14 cellular contexts compared by ENCODE assay signal in the genomic region with DNA sequence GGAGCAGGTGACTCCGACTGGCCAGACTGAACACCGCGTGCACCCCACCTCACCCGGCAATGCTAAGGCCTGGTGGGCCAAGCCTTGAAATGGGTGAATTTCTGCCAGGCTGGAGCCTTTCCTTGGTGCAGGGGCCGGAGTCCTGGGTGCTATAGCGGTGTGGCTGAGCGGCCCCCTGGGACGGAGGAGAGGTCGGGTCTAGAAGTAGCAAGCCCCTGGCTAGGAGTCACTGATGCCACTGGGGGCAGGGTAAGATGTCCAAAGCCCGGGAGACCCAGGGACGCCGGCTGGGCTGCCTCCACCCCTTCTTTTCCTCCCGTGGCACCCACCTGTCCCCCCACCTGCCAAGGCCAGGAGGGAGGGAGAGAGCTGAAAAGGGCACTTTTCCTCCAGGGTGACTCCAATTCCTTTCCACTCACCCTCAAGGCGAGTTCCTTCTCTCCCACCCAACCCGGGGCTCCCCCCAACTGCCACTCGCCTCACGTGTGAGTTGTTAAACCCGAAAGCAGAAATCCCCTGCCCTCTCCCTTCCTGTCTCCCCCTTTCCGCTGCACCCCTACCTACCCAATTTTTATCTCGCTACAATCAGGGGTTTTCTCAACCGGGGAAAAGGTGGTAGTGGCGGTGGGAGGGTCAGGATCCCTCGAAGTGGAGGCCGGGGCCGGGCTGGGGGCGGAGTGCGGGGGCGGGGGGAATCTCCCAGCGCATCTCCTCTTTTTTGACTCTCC. TPM values are rescaled to one million over a fixed set of nuclear protein-coding genes. Genes with fewer than 3 reads are reported as not detected.
DNase-seq lines count a peak whose midpoint lies in the region; ATAC-seq and TF ChIP-seq lines count a peak whose summit lies in the region.
"Had no signal": no experiment of that assay in that cellular context is flagged by ENCODE, and none has a peak within 500 bp of the region (broad histone marks: within the 10 kb centered on the region; RNA-seq: fewer than 3 reads in every experiment).

No MANE protein-coding gene starts in this region.

- POLR2A ChIA-PET in CD4-positive, alpha-beta T cell (lab: Charles Lee) = interaction anchor here (0.7 to 5.0 kb wide), 4 partner anchors 11 to 284 kb away, joined by 3 to 37 read pairs (median 5); no protein-coding TSS in a partner anchor
- POLR2A ChIA-PET in naive thymus-derived CD8-positive, alpha-beta T cell (lab: Charles Lee) = interaction anchor here (3.8 kb wide), 1 partner anchor 12 kb away, joined by 20 read pairs; no protein-coding TSS in a partner anchor

- DNase-seq in CD4-positive, alpha-beta T cell = peak in 4 of 10 experiments; percentile 24 to 56 (median 42)
- peak; percentile 82 for DNase-seq in SK-N-DZ (ENCODE audit: low spot score)
- peak; percentile 52 for DNase-seq in activated gamma-delta T cell treated with anti-CD3 and anti-CD28 coated beads, Interleukin-2, amount 50 U/mL, for 16 hours (ENCODE audit: low read depth)
- peak in 8 of 10 donors; percentile 48 to 78 (median 62) for DNase-seq in naive thymus-derived CD8-positive, alpha-beta T cell
- no peak for DNase-seq in hippocampal formation (lab: John Stamatoyannopoulos, UW)
- DNase-seq: GM23248, left lung, NCI-H1105 treated with DMSO at 0.1 percent for 48 hours had no signal

- H3K27ac ChIP-seq in CD4-positive, alpha-beta T cell (ENCODE audit: low read depth, low read length) = no peak overlapping the region
- H3K27ac ChIP-seq: BLaER1, epithelial cell of prostate, GM23248, left lung had no signal

- H3K27me3 Mint-ChIP-seq in CD4-positive, alpha-beta T cell = peaks cover 80% of the 10 kb centered on the region
- H3K27me3 Mint-ChIP-seq in naive thymus-derived CD8-positive, alpha-beta T cell = peaks cover 39 to 76% (median 67%) of the 10 kb centered on the region in 5 donors

- H3K27ac Mint-ChIP-seq in CD4-positive, alpha-beta T cell = peak overlapping the region; percentile 58
- peak overlapping the region in 8 of 10 donors; percentile 8 to 86 (median 40) for H3K27ac Mint-ChIP-seq in naive thymus-derived CD8-positive, alpha-beta T cell

- TF ChIP-seq CTCF in CD4-positive, alpha-beta T cell (IDR thresholded peaks at IDR 0.05) = no peak

- intact Hi-C loops in CD4-positive, alpha-beta T cell (cut with DNase I, micrococcal nuclease) = no loop called here

- no peaks in the 10 kb centered on the region for H3K36me3 Mint-ChIP-seq in CD4-positive, alpha-beta T cell (ENCODE audit: low read depth)
- peaks cover 0 to 7% (median 0%) of the 10 kb centered on the region in 3 donors for H3K36me3 Mint-ChIP-seq in naive thymus-derived CD8-positive, alpha-beta T cell

- ATAC-seq in CD4-positive, alpha-beta T cell (ENCODE audit: poor library complexity) = peak; percentile 21
- ATAC-seq in naive thymus-derived CD8-positive, alpha-beta T cell = peak; percentile 6 to 69
- ATAC-seq in GM21526 (IDR thresholded peaks at IDR 0.05; ENCODE audit: low FRiP score, unreplicated experiment) = no peak
- ATAC-seq in GM19328 (IDR thresholded peaks at IDR 0.05; ENCODE audit: unreplicated experiment) = no peak
- no peak for ATAC-seq in GM18502 (IDR thresholded peaks at IDR 0.05; ENCODE audit: poor library complexity, unreplicated experiment)
- ATAC-seq: left lung, sciatic nerve had no signal

- H3K9me3 ChIP-seq in CD4-positive, alpha-beta T cell (ENCODE audit: control insufficient read depth, low read length) = no peaks in the 10 kb centered on the region
- H3K9me3 ChIP-seq: BLaER1, left lung had no signal

- H3K27me3 ChIP-seq in CD4-positive, alpha-beta T cell (ENCODE audit: control insufficient read depth, insufficient read depth, low read length) = peaks cover 96% of the 10 kb centered on the region

- peaks cover 74% of the 10 kb centered on the region for H3K4me1 Mint-ChIP-seq in CD4-positive, alpha-beta T cell (ENCODE audit: low read depth)
- H3K4me1 Mint-ChIP-seq in naive thymus-derived CD8-positive, alpha-beta T cell = peaks cover 34 to 86% (median 66%) of the 10 kb centered on the region in 4 donors

- peak overlapping the region; percentile 54 for H3K4me3 Mint-ChIP-seq in CD4-positive, alpha-beta T cell
- H3K4me3 Mint-ChIP-seq in naive thymus-derived CD8-positive, alpha-beta T cell = peak overlapping the region in 9 of 10 donors; percentile 43 to 93 (median 67)

- CTCF ChIA-PET in CD4-positive, alpha-beta T cell (lab: Charles Lee) = no interaction called here

- H3K9me3 Mint-ChIP-seq in CD4-positive, alpha-beta T cell = no peaks in the 10 kb centered on the region
- H3K9me3 Mint-ChIP-seq in naive thymus-derived CD8-positive, alpha-beta T cell = peaks cover 0 to 4% (median 0%) of the 10 kb centered on the region in 9 donors

RNA-seq across cellular contexts. Expression of a gene that starts 6.0 kb away (rescaled TPM):
- 100 to 1,000 TPM; 128 to 141 TPM for total RNA-seq in CD4-positive, alpha-beta T cell
- polyA plus RNA-seq in SK-N-DZ (2014; cell fraction: cytosol; rRNA removed) = 61.7 and 63.5 TPM in 2 replicates
- 52.1 and 84.8 TPM in 2 replicates for polyA plus RNA-seq in SK-N-DZ (2014; cell fraction: nucleus; rRNA removed)
- total RNA-seq in naive thymus-derived CD8-positive, alpha-beta T cell = 10 to 100 TPM; 23.5 to 23.9 TPM
- 10 to 100 TPM; 20.5 to 27.7 (median 23.9) TPM for polyA plus RNA-seq in naive thymus-derived CD8-positive, alpha-beta T cell
- total RNA-seq: GM23248 had no signal
- polyA plus RNA-seq: GM23248 had no signal

Comparison
In these comparisons a context has a peak if more than half of its experiments do, and no peak if none do; other contexts are left out.
1. ATAC-seq: peak in CD4-positive, alpha-beta T cell (single experiment) and naive thymus-derived CD8-positive, alpha-beta T cell (2 of 2); none in GM21526 (single experiment), GM19328 (single experiment) and GM18502 (single experiment).
2. DNase-seq: peak in SK-N-DZ (single experiment), activated gamma-delta T cell treated with anti-CD3 and anti-CD28 coated beads, Interleukin-2, amount 50 U/mL, for 16 hours (single experiment) and naive thymus-derived CD8-positive, alpha-beta T cell (8 of 10); none in hippocampal formation (0 of 2).
3. RNA of a gene that starts 6.0 kb away (total RNA-seq): 128 to 141 TPM in CD4-positive, alpha-beta T cell; 23.5 to 23.9 TPM in naive thymus-derived CD8-positive, alpha-beta T cell; every median in the first group is over 4 times any median in the second.